19 cellular contexts compared by ENCODE assay signal in the genomic region with DNA sequence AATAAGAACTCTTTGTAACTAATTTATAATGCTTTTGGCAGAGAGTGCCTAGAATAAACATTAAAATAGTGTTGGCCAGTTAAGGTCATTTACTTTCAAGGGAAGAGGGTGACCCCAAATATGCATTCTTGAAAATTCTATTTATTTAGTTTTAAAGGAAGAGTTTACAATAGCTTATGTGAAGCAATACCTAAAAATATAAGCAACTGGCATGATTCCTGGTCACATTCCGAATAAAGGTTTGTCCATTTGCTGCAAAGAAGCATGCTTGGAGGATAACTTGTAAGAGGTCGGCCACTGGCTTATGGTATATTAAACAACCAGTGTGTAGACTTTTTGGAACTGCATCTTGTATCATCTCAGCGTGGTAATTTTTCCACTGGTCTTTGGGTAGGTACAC. TPM values are rescaled to one million over a fixed set of nuclear protein-coding genes. Genes with fewer than 3 reads are reported as not detected.
DNase-seq lines count a peak whose midpoint lies in the region; ATAC-seq and TF ChIP-seq lines count a peak whose summit lies in the region.
"Had no signal": no experiment of that assay in that cellular context is flagged by ENCODE, and none has a peak within 500 bp of the region (broad histone marks: within the 10 kb centered on the region; RNA-seq: fewer than 3 reads in every experiment).

No MANE protein-coding gene starts in this region.

- H3K23ac ChIP-seq in IMR-90 (ENCODE audit: low read depth, low read length): no peak overlapping the region

- H2AK9ac ChIP-seq in IMR-90 (replicated peaks; ENCODE audit: low read depth, low read length, poor library complexity): no peak overlapping the region

- H3K9ac ChIP-seq in IMR-90 (ENCODE audit: low read depth, low read length): no peak overlapping the region

- peaks cover 23% of the 10 kb centered on the region for H3K9me1 ChIP-seq in IMR-90 (ENCODE audit: insufficient read depth, low read length)

- H3K27ac ChIP-seq in IMR-90 (ENCODE audit: insufficient read depth, low read length) (no peak overlapping the region), right atrium auricular region (peak overlapping the region; percentile 31 to 59), tibial artery (peak overlapping the region; percentile 58 to 64)
- H3K27ac ChIP-seq: C4-2B had no signal

- TF ChIP-seq POLR2A in IMR-90 (IDR thresholded peaks at IDR 0.05; ENCODE audit: low read depth, low read length): no peak

- H2BK120ac ChIP-seq in IMR-90 (ENCODE audit: low read depth, low read length): no peak overlapping the region

- H3K27me3 ChIP-seq in IMR-90 (ENCODE audit: control insufficient read depth, insufficient read depth, low read length) (no peaks in the 10 kb centered on the region), right atrium auricular region (no peaks in the 10 kb centered on the region), tibial artery (no peaks in the 10 kb centered on the region)
- H3K27me3 ChIP-seq: MG63 had no signal

- H3K9me3 Mint-ChIP-seq in activated CD8-positive, alpha-beta T cell treated with anti-CD3 and anti-CD28 coated beads for 36 hours: no peaks in the 10 kb centered on the region

- no peak overlapping the region for H4K8ac ChIP-seq in IMR-90 (ENCODE audit: low read depth in 2 of 2, low read length in 2 of 2)

- H3K36me3 ChIP-seq in IMR-90 (ENCODE audit: control insufficient read depth, insufficient read depth, low read length) (peaks cover 1% of the 10 kb centered on the region; the same call in 1 of the 2 replicates), right atrium auricular region (no peaks in the 10 kb centered on the region), tibial artery (no peaks in the 10 kb centered on the region)
- H3K36me3 ChIP-seq: MG63 had no signal

- H3K14ac ChIP-seq in IMR-90 (replicated peaks; ENCODE audit: low read depth, low read length): no peak overlapping the region

- H3K4me3 ChIP-seq in IMR-90 (ENCODE audit: insufficient read depth, low read depth, low read length) (no peak overlapping the region), right atrium auricular region (no peak overlapping the region), tibial artery (no peak overlapping the region)
- H3K4me3 ChIP-seq: MG63 had no signal

- TF ChIP-seq CTCF in AG09319 (IDR thresholded peaks at IDR 0.05; ENCODE audit: low read depth, low read length) (no peak), IMR-90 (conservative IDR thresholded peaks at IDR 0.05; ENCODE audit: low read depth, low read length) (no peak), right atrium auricular region (IDR thresholded peaks at IDR 0.05) (no peak), tibial artery (IDR thresholded peaks at IDR 0.05) (no peak)
- TF ChIP-seq CTCF in activated CD8-positive, alpha-beta T cell treated with anti-CD3 and anti-CD28 coated beads for 36 hours (IDR thresholded peaks at IDR 0.05): no peak

- no peak overlapping the region for H2BK20ac ChIP-seq in IMR-90 (ENCODE audit: low read depth, low read length)

- peaks cover 31% of the 10 kb centered on the region for H3K4me1 ChIP-seq in IMR-90 (ENCODE audit: control insufficient read depth, insufficient read depth, low read length)
- H3K4me1 ChIP-seq in right atrium auricular region: peaks cover 0 to 87% of the 10 kb centered on the region in 2 donors
- peaks cover 0 to 72% (median 36%) of the 10 kb centered on the region in 4 donors for H3K4me1 ChIP-seq in tibial artery

- ATAC-seq in IMR-90 (ENCODE audit: low read depth): peak; percentile 63
- no peak for ATAC-seq in activated CD8-positive, alpha-beta T cell treated with anti-CD3 and anti-CD28 coated beads for 36 hours
- ATAC-seq: Panc1 had no signal

- H3K79me1 ChIP-seq in IMR-90 (ENCODE audit: low read depth in 1 of 2, low read length in 2 of 2): peaks cover 24 to 51% of the 10 kb centered on the region in 2 experiments

- peaks cover under 1% of the 10 kb centered on the region for H3K27me3 Mint-ChIP-seq in activated CD8-positive, alpha-beta T cell treated with anti-CD3 and anti-CD28 coated beads for 36 hours

- no TSS peak for BruUV-seq in IMR-90 (replicated peaks; lab: Mats Ljungman, UMichigan)

- CTCF ChIA-PET in IMR-90 (lab: Yijun Ruan, JAX): interaction anchor here (1.0 kb wide), 2 partner anchors 10 to 36 kb away, joined by 3 to 4 read pairs; partner anchors contain the start of gene MITF
- CTCF ChIA-PET in activated CD8-positive, alpha-beta T cell treated with anti-CD3 and anti-CD28 coated beads for 36 hours (lab: Charles Lee): no interaction called here

- H4K5ac ChIP-seq in IMR-90 (ENCODE audit: low read depth, low read length): no peak overlapping the region

- H3K9me3 ChIP-seq in IMR-90 (ENCODE audit: control insufficient read depth, insufficient read depth, low read length) (peaks cover 6% of the 10 kb centered on the region), right atrium auricular region (no peaks in the 10 kb centered on the region), tibial artery (no peaks in the 10 kb centered on the region)
- H3K9me3 ChIP-seq: MG63 had no signal

- peak overlapping the region; percentile 95 for H2BK5ac ChIP-seq in IMR-90 (ENCODE audit: low read depth, low read length, poor library complexity, severe bottlenecking)

- in situ Hi-C loops in IMR-90 (cut with MboI; ENCODE audit: low sequenced_read_pairs): no loop called here

- H3K27ac Mint-ChIP-seq in activated CD8-positive, alpha-beta T cell treated with anti-CD3 and anti-CD28 coated beads for 36 hours: no peak overlapping the region
- H3K27ac Mint-ChIP-seq: HFFc6 had no signal

- no peak overlapping the region; the same call in 1 of the 2 replicates for H3K4ac ChIP-seq in IMR-90 (ENCODE audit: low read depth, low read length)

- peak; percentile 28 for DNase-seq in AG09319 (ENCODE audit: extremely low read depth, low read depth)
- peak; percentile 71 for DNase-seq in IMR-90
- no peak for DNase-seq in right atrium auricular region (ENCODE audit: low spot score)
- no peak for DNase-seq in tibial artery
- no peak for DNase-seq in GDM1 (lab: John Stamatoyannopoulos, UW)
- DNase-seq in activated CD8-positive, alpha-beta T cell treated with anti-CD3 and anti-CD28 coated beads for 36 hours: no peak
- DNase-seq in COLO668 (lab: John Stamatoyannopoulos, UW; ENCODE audit: unreplicated experiment): no peak
- DNase-seq: AML-193, DMS79 treated with DMSO at 0.1 percent for 48 hours, HFFc6, MG63, NCI-H1092, NCI-H1436 treated with DMSO at 0.1 percent for 48 hours, NCI-H2029, NCI-H2171, NCI-H446 treated with DMSO at 0.1 percent for 48 hours, NCI-H69 had no signal

- H3K18ac ChIP-seq in IMR-90 (ENCODE audit: low read depth, low read length): no peak overlapping the region

- H3K4me3 Mint-ChIP-seq in activated CD8-positive, alpha-beta T cell treated with anti-CD3 and anti-CD28 coated beads for 36 hours: no peak overlapping the region
- H3K4me3 Mint-ChIP-seq: HFFc6 had no signal

- H3K4me2 ChIP-seq in IMR-90 (ENCODE audit: low read depth, low read length): peak overlapping the region; percentile 62; the same call in 1 of the 2 replicates

- H2AK5ac ChIP-seq in IMR-90 (ENCODE audit: low read depth, low read length): no peak overlapping the region

- no peak overlapping the region; the same call in 2 of the 3 replicates for H2BK15ac ChIP-seq in IMR-90 (ENCODE audit: low read depth, low read length)

- dilution Hi-C loops in IMR-90 (cut with HindIII; ENCODE audit: low sequenced_read_pairs, unreplicated experiment): no loop called here

- no peak overlapping the region for H4K91ac ChIP-seq in IMR-90 (ENCODE audit: insufficient read depth, low read depth, low read length)

- POLR2A ChIA-PET in IMR-90 (lab: Charles Lee; ENCODE audit: unreplicated experiment): interaction anchor here (0.6 kb wide), 1 partner anchor 35 kb away, joined by 3 read pairs; no protein-coding TSS in a partner anchor
- POLR2A ChIA-PET in activated CD8-positive, alpha-beta T cell treated with anti-CD3 and anti-CD28 coated beads for 36 hours (lab: Charles Lee): no interaction called here

- intact Hi-C loops in IMR-90 (cut with micrococcal nuclease): loop anchor here (2.0 kb wide), 1 partner anchor 13 kb away; no protein-coding TSS in a partner anchor
- intact Hi-C loops in tibial artery (cut with DNase I; ENCODE audit: low total_unique reads): no loop called here
- intact Hi-C loops in activated CD8-positive, alpha-beta T cell treated with anti-CD3 and anti-CD28 coated beads for 36 hours (cut with micrococcal nuclease): no loop called here

- peaks cover 3% of the 10 kb centered on the region; the same call in 1 of the 2 replicates for H4K20me1 ChIP-seq in IMR-90 (ENCODE audit: insufficient read depth, low read length)

- TF ChIP-seq RAD21 in IMR-90 (IDR thresholded peaks at IDR 0.05; ENCODE audit: low read length): no peak

- WGBS in IMR-90 (ENCODE audit: extremely low coverage in 2 of 2, insufficient read length in 1 of 2), 2 experiments: 0% methylated on average over 1 of the region's 3 CpGs; no CpG with 5 or more reads in 1 of the 2 experiments

- H2AFZ ChIP-seq in IMR-90 (replicated peaks; ENCODE audit: low read length, poor library complexity): no peak overlapping the region

- no peaks in the 10 kb centered on the region for H3K36me3 Mint-ChIP-seq in activated CD8-positive, alpha-beta T cell treated with anti-CD3 and anti-CD28 coated beads for 36 hours (ENCODE audit: low read depth)

- H3K56ac ChIP-seq in IMR-90 (ENCODE audit: extremely low read depth, insufficient read depth, low read length): no peak overlapping the region

- peaks cover 4% of the 10 kb centered on the region for H3K4me1 Mint-ChIP-seq in activated CD8-positive, alpha-beta T cell treated with anti-CD3 and anti-CD28 coated beads for 36 hours (ENCODE audit: low read depth)

TF ChIP-seq in IMR-90, 13 proteins besides CTCF, POLR2A, EP300 and RAD21:
- no peak for TF ChIP-seq FOS (IDR thresholded peaks at IDR 0.05; ENCODE audit: low read depth, low read length)
- TF ChIP-seq NFE2L2 (IDR thresholded peaks at IDR 0.05; ENCODE audit: low read depth, low read length): no peak
- no peak for TF ChIP-seq USF2 (IDR thresholded peaks at IDR 0.05; ENCODE audit: low read depth, low read length)
- TF ChIP-seq CEBPB (IDR thresholded peaks at IDR 0.05; ENCODE audit: low read depth, low read length): peak; percentile 69
- no peak for TF ChIP-seq MAFK (IDR thresholded peaks at IDR 0.05; ENCODE audit: low read depth, low read length)

RNA-seq across cellular contexts. Expression of gene MITF, which starts 10.2 kb away (rescaled TPM):
- total RNA-seq in IMR-90 (2012; rRNA removed): 13.3 and 16.7 TPM in 2 replicates
- polyA plus RNA-seq in IMR-90 (2012; rRNA removed): 5.4 and 6.5 TPM in 2 replicates
- polyA plus RNA-seq in IMR-90 (2012; cell fraction: cytosol; rRNA removed): 4.0 and 4.8 TPM in 2 replicates
- 5.3 and 10.2 TPM in 2 replicates for polyA plus RNA-seq in IMR-90 (2012; cell fraction: nucleus; rRNA removed; ENCODE audit: low replicate concordance)
- total RNA-seq in right atrium auricular region: 10 to 100 TPM; 47.6 to 68.6 TPM
- not detected for total RNA-seq in activated CD8-positive, alpha-beta T cell treated with anti-CD3 and anti-CD28 coated beads for 36 hours

Comparison
In these comparisons a context has a peak if more than half of its experiments do, and no peak if none do; other contexts are left out.
1. DNase-seq: peak in AG09319 (single experiment) and IMR-90 (single experiment); none in right atrium auricular region (single experiment), tibial artery (0 of 2), GDM1 (single experiment), activated CD8-positive, alpha-beta T cell treated with anti-CD3 and anti-CD28 coated beads for 36 hours (single experiment) and COLO668 (single experiment).
2. RNA of gene MITF, which starts 10.2 kb away (total RNA-seq): 47.6 to 68.6 TPM in right atrium auricular region and 13.3 to 16.7 TPM in IMR-90; not detected in activated CD8-positive, alpha-beta T cell treated with anti-CD3 and anti-CD28 coated beads for 36 hours; every median in the first group is over 10 times any median in the second.